In genomic region chr7:104784678-104785077, GRCh38 we compare ENCODE assay signal across 25 cellular contexts.
"Had no signal": no experiment of that assay in that cellular context is flagged by ENCODE, and none has a peak within 500 bp of the region (broad histone marks: within the 10 kb centered on the region; RNA-seq: fewer than 3 reads in every experiment).

No MANE protein-coding gene starts in this region.

- DNase-seq: activated B cell treated with CpG ODN at 0.5 μM for 24 hours; activated CD4-positive, alpha-beta T cell treated with anti-CD3 and anti-CD28 coated beads for 48 hours; activated CD4-positive, alpha-beta T cell treated with anti-CD3 and anti-CD28 coated beads, Interleukin-2, amount 50 U/mL, for 1 hour; activated CD4-positive, alpha-beta T cell treated with anti-CD3 and anti-CD28 coated beads, Interleukin-2, amount 50 U/mL, for 48 hours; activated CD8-positive, alpha-beta memory T cell treated with anti-CD3 and anti-CD28 coated beads for 24 hours; activated CD8-positive, alpha-beta T cell treated with anti-CD3 and anti-CD28 coated beads for 36 hours; activated effector memory CD4-positive, alpha-beta T cell treated with Interleukin-2 at 50 U/mL for 16 hours; activated gamma-delta T cell treated with Interleukin-2 at 50 U/mL for 16 hours; activated naive CD4-positive, alpha-beta T cell treated with anti-CD3 and anti-CD28 coated beads, Interleukin-2, amount 50 U/mL, for 16 hours; activated naive CD4-positive, alpha-beta T cell treated with Interleukin-2 at 50 U/mL for 16 hours; activated T-cell treated with anti-CD3 and anti-CD28 coated beads, Interleukin-2, amount 50 U/mL, for 4 hours; amniotic stem cell; anterior cingulate cortex; brain microvascular endothelial cell; dorsolateral prefrontal cortex; effector memory CD8-positive, alpha-beta T cell; erythroblast; foreskin keratinocyte; gastrocnemius medialis; glutamatergic neuron; heart left ventricle; hypothalamus; WERI-Rb-1 had no signal

- ATAC-seq: activated CD4-positive, CD25-positive, alpha-beta regulatory T cell treated with anti-CD3 and anti-CD28 coated beads, Interleukin-2, amount 50 U/mL, for 24 hours; activated CD8-positive, alpha-beta T cell treated with anti-CD3 and anti-CD28 coated beads for 36 hours; activated T-cell treated with anti-CD3 and anti-CD28 coated beads, Interleukin-2, amount 50 U/mL, for 4 hours; activated T-helper 17 cell treated with anti-CD3 and anti-CD28 coated beads, Interleukin-2, amount 50 U/mL, for 72 hours; effector memory CD8-positive, alpha-beta T cell; foreskin keratinocyte; gastrocnemius medialis; heart left ventricle had no signal
